In the genomic region with DNA sequence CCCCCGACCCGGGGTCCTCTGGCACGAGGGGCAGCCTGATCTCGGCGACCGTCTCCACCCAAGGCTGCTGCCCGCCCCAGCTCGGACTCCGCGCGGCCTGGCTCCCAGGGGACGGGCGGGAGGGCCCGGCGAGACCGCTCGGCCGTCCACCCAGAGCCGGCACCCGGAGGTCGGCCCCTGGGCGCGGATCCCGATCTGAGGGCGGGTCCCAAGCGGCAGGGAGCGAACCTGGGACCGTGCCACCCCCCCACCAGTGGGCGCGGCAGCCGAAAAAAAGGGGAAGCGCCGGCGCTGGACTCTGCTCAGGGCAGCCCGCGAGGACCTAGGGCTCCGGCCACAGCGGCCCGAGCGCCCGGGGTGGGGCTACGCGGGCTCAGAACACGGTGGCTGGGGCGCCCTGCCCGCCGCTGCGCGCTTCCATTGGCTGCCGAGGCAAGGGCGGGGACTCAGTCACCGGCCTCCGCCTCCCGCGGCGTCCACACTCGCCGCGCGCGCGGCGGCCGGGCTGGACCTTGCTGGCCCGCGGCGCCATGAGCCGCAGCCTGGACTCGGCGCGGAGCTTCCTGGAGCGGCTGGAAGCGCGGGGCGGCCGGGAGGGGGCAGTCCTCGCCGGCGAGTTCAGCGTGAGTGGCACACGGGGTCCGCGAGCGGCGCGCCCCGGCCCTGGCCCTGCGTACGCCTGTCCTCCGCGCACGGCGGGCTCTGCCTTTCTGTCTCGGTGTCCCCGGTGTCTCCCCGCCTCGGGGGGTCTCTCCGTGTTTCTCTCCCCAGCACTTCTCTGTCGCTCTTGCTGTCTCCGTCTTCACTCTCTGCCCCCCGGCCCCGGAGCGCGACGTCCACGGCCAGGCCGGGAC, we compare ENCODE assay signal across 8 cellular contexts. TPM values are rescaled to one million over a fixed set of nuclear protein-coding genes. Genes with fewer than 3 reads are reported as not detected.
DNase-seq lines count a peak whose midpoint lies in the region; ATAC-seq and TF ChIP-seq lines count a peak whose summit lies in the region.

Gene PTPN18, plus strand, starts transcription at position 479 of the 854 bp plus-strand sequence. Its CDS starts 52 bp downstream, at position 531.

- peaks cover 0 to 15% (median 6%) of the 10 kb centered on the region in 11 experiments; a peak in 7 of 22 replicates for H4K20me1 ChIP-seq in BLaER1 treated with 17β-estradiol and CSF1 and Interleukin-3, amounts not matched to agents 10 nM and 100 nM

- peak; percentile 85 for DNase-seq in NCI-H460 (ENCODE audit: extremely low read depth, low read depth)
- DNase-seq in activated CD4-positive, alpha-beta T cell treated with anti-CD3 and anti-CD28 coated beads for 48 hours = peak; percentile 64
- peak; percentile 96 to 97 (median 96) for DNase-seq in right lobe of liver
- DNase-seq in stimulated activated CD4-positive, alpha-beta T cell treated with anti-CD3 and anti-CD28 coated beads, TNF-alpha, amount 100 ng/mL, for 48 hours (ENCODE audit: low read depth in 3 of 3) = peak in 2 of 3 donors; percentile 39 to 53

- peaks cover 49 to 59% (median 53%) of the 10 kb centered on the region in 10 experiments for H3K4me1 ChIP-seq in BLaER1 treated with 17β-estradiol and CSF1 and Interleukin-3, amounts not matched to agents 10 nM and 100 nM
- H3K4me1 ChIP-seq in duodenal mucosa (ENCODE audit: control insufficient read depth in 1 of 2, insufficient read depth in 2 of 2, low read length in 2 of 2) (peaks cover 9 to 21% of the 10 kb centered on the region in 2 donors), right lobe of liver (peaks cover 0 to 12% (median 0%) of the 10 kb centered on the region in 4 donors)

- H3K9ac ChIP-seq in BLaER1 treated with 17β-estradiol and CSF1 and Interleukin-3, amounts not matched to agents 10 nM and 100 nM = peak within 1 kb of the TSS; percentile 73 to 86 (median 80)
- peak within 1 kb of the TSS; percentile 73 to 77 for H3K9ac ChIP-seq in duodenal mucosa (ENCODE audit: low read depth in 1 of 2, low read length in 2 of 2)

- 0% methylated on average over 9 of the region's 107 CpGs for WGBS in right lobe of liver (ENCODE audit: insufficient coverage, low coverage, low lambda C conversion rate, missing lambda C conversion rate)

- peak within 1 kb of the TSS; percentile 79 to 98 (median 93) for H3K4me2 ChIP-seq in BLaER1 treated with 17β-estradiol and CSF1 and Interleukin-3, amounts not matched to agents 10 nM and 100 nM

- peaks cover 0 to 5% (median 0%) of the 10 kb centered on the region in 11 experiments; a peak in 1 of 22 replicates for H3K36me3 ChIP-seq in BLaER1 treated with 17β-estradiol and CSF1 and Interleukin-3, amounts not matched to agents 10 nM and 100 nM
- H3K36me3 ChIP-seq in duodenal mucosa (ENCODE audit: control insufficient read depth in 1 of 2, insufficient read depth in 2 of 2, low read length in 2 of 2) (no peaks in the 10 kb centered on the region), right lobe of liver (no peaks in the 10 kb centered on the region)

- ATAC-seq in GM18909 (IDR thresholded peaks at IDR 0.05; ENCODE audit: poor library complexity, unreplicated experiment) (peak; percentile 92), HG03103 (IDR thresholded peaks at IDR 0.05; ENCODE audit: low read depth, unreplicated experiment) (peak; percentile 76), right lobe of liver (peak; percentile 95 to 98 (median 96))

- peak; percentile 95 for TF ChIP-seq POLR2A in right lobe of liver (IDR thresholded peaks at IDR 0.05)

- peaks cover 0 to 4% (median 0%) of the 10 kb centered on the region in 11 experiments; a peak in 1 of 22 replicates for H3K27me3 ChIP-seq in BLaER1 treated with 17β-estradiol and CSF1 and Interleukin-3, amounts not matched to agents 10 nM and 100 nM
- H3K27me3 ChIP-seq in duodenal mucosa (ENCODE audit: control insufficient read depth in 1 of 2, insufficient read depth in 2 of 2, low read length in 2 of 2) = no peaks in the 10 kb centered on the region
- H3K27me3 ChIP-seq in right lobe of liver = no peaks in the 10 kb centered on the region

- H3K9me3 ChIP-seq in BLaER1 treated with 17β-estradiol and CSF1 and Interleukin-3, amounts not matched to agents 10 nM and 100 nM (replicated peaks in 1 of 11) = no peaks in the 10 kb centered on the region
- no peaks in the 10 kb centered on the region for H3K9me3 ChIP-seq in duodenal mucosa (ENCODE audit: control insufficient read depth in 1 of 2, low read length in 2 of 2)
- H3K9me3 ChIP-seq in right lobe of liver = no peaks in the 10 kb centered on the region

- peak; percentile 54 to 70 (median 60) for TF ChIP-seq CTCF in right lobe of liver (IDR thresholded peaks at IDR 0.05)

- peak within 1 kb of the TSS; percentile 63 to 85 (median 78) for H3K4me3 ChIP-seq in BLaER1 treated with 17β-estradiol and CSF1 and Interleukin-3, amounts not matched to agents 10 nM and 100 nM
- H3K4me3 ChIP-seq in duodenal mucosa (ENCODE audit: low read depth in 1 of 2, low read length in 2 of 2) (peak within 1 kb of the TSS; percentile 76 to 84), right lobe of liver (peak within 1 kb of the TSS; percentile 74 to 93 (median 82))

- intact Hi-C loops in right lobe of liver (cut with DNase I) = no loop called here

- peak within 1 kb of the TSS; percentile 54 to 71 (median 67) for H3K27ac ChIP-seq in BLaER1 treated with 17β-estradiol and CSF1 and Interleukin-3, amounts not matched to agents 10 nM and 100 nM
- H3K27ac ChIP-seq in duodenal mucosa (ENCODE audit: low read depth, low read length) (peak within 1 kb of the TSS; percentile 63), right lobe of liver (peak within 1 kb of the TSS; percentile 79 to 84 (median 83))

RNA-seq across cellular contexts. Expression of gene PTPN18, which starts in this region (rescaled TPM):
- total RNA-seq in NCI-H460 (2014; rRNA removed; shearing (Covaris generic)) = 26.7 and 33.8 TPM in 2 replicates
- polyA plus RNA-seq in NCI-H460 (2014; cell fraction: nucleus; rRNA removed) = 98.2 and 100 TPM in 2 replicates
- 10 to 100 TPM; 25.6 to 43.5 (median 30.3) TPM for total RNA-seq in right lobe of liver

Comparison
In these comparisons a context has a peak if more than half of its experiments do, and no peak if none do; other contexts are left out.
1. Peak in every context shown above with its lines: DNase-seq, ATAC-seq, H3K4me3 ChIP-seq and H3K27ac ChIP-seq.
2. DNase-seq: peak in every context shown above with its lines; median percentile 96 in right lobe of liver; 85 in NCI-H460; 64 in activated CD4-positive, alpha-beta T cell treated with anti-CD3 and anti-CD28 coated beads for 48 hours; 46 in stimulated activated CD4-positive, alpha-beta T cell treated with anti-CD3 and anti-CD28 coated beads, TNF-alpha, amount 100 ng/mL, for 48 hours.